1 cellular context compared by ENCODE assay signal in the genomic region with DNA sequence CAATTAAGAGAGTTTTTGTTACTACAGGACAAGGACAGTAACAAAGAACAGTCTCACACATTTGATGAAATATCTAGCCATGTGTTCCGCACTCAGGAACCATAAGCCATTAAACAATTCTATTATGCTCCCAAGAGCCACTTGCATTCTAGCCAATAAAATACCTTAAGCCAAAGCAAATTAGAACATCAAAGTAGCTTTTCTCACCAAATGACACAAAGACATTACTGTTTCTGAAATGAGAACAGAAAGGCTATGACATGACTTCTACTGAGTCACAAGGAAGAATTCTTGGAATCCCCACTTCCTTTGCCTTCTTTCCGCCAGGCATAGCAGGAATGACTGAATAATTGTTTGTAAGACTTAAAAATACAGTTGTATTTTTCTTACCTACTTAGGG.
TF ChIP-seq lines count a peak whose summit lies in the region.

No MANE protein-coding gene starts in this region.

TF ChIP-seq in HepG2, 621 proteins besides CTCF, POLR2A, EP300 and RAD21 (continued from another document):
- TF ChIP-seq, protein P1, sequence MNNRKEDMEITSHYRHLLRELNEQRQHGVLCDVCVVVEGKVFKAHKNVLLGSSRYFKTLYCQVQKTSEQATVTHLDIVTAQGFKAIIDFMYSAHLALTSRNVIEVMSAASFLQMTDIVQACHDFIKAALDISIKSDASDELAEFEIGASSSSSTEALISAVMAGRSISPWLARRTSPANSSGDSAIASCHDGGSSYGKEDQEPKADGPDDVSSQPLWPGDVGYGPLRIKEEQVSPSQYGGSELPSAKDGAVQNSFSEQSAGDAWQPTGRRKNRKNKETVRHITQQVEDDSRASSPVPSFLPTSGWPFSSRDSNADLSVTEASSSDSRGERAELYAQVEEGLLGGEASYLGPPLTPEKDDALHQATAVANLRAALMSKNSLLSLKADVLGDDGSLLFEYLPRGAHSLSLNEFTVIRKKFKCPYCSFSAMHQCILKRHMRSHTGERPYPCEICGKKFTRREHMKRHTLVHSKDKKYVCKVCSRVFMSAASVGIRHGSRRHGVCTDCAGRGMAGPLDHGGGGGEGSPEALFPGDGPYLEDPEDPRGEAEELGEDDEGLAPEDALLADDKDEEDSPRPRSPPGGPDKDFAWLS (CRISPR knock-in tag; IDR thresholded peaks at IDR 0.05; ENCODE audit: borderline replicate concordance) = no peak
- no peak for TF ChIP-seq RFXANK (CRISPR knock-in tag; IDR thresholded peaks at IDR 0.05)
- TF ChIP-seq ZNF180 (CRISPR knock-in tag; IDR thresholded peaks at IDR 0.05; ENCODE audit: borderline replicate concordance, low read depth) = no peak
- TF ChIP-seq TOE1 (CRISPR knock-in tag; IDR thresholded peaks at IDR 0.05) = no peak
- no peak for TF ChIP-seq KAT7 (CRISPR knock-in tag; IDR thresholded peaks at IDR 0.05; ENCODE audit: borderline replicate concordance)
- no peak for TF ChIP-seq ATAD3A (CRISPR knock-in tag; IDR thresholded peaks at IDR 0.05)
- TF ChIP-seq ERF (CRISPR knock-in tag; IDR thresholded peaks at IDR 0.05) = no peak
- TF ChIP-seq NRL (CRISPR knock-in tag; IDR thresholded peaks at IDR 0.05; ENCODE audit: borderline replicate concordance) = no peak
- TF ChIP-seq EED (CRISPR knock-in tag; IDR thresholded peaks at IDR 0.05) = no peak
- no peak for TF ChIP-seq ZNF468 (CRISPR knock-in tag; IDR thresholded peaks at IDR 0.05)
- no peak for TF ChIP-seq KDM5A (IDR thresholded peaks at IDR 0.05; ENCODE audit: borderline replicate concordance, low read length)
- no peak for TF ChIP-seq IRF2 (CRISPR knock-in tag; IDR thresholded peaks at IDR 0.05)
